Comparison of ENCODE assay signal across 1 cellular context in genomic region chr2:3040066-3040428, GRCh38.
TF ChIP-seq lines count a peak whose summit lies in the region.

No MANE protein-coding gene starts in this region.

TF ChIP-seq in GM23338, 12 proteins besides CTCF, POLR2A, EP300 and RAD21 (continued from another document):
- TF ChIP-seq ZNF462 (CRISPR knock-in tag; IDR thresholded peaks at IDR 0.05) = no peak
- TF ChIP-seq ZNF114 (CRISPR knock-in tag; IDR thresholded peaks at IDR 0.05) = no peak
- no peak for TF ChIP-seq JUNB (IDR thresholded peaks at IDR 0.05; ENCODE audit: unreplicated experiment)
- TF ChIP-seq REST (IDR thresholded peaks at IDR 0.05; ENCODE audit: unreplicated experiment) = no peak
- no peak for TF ChIP-seq NANOG (IDR thresholded peaks at IDR 0.05; ENCODE audit: borderline replicate concordance)
- no peak for TF ChIP-seq ZNF331 (CRISPR knock-in tag; IDR thresholded peaks at IDR 0.05; ENCODE audit: low read depth)
- TF ChIP-seq EZH2phosphoT487 (IDR thresholded peaks at IDR 0.05; ENCODE audit: unreplicated experiment) = no peak
- no peak for TF ChIP-seq POLR2AphosphoS5 (IDR thresholded peaks at IDR 0.05; ENCODE audit: low read depth)
- no peak for TF ChIP-seq ETS1 (IDR thresholded peaks at IDR 0.05)
- TF ChIP-seq EZH2 (IDR thresholded peaks at IDR 0.05; ENCODE audit: low read depth, unreplicated experiment) = no peak
- no peak for TF ChIP-seq CREB1 (CRISPR knock-in tag; IDR thresholded peaks at IDR 0.05; ENCODE audit: low read depth)
